In genomic region chr17:72258711-72259110, GRCh38 we compare ENCODE assay signal across 26 cellular contexts.
"Had no signal": no experiment of that assay in that cellular context is flagged by ENCODE, and none has a peak within 500 bp of the region (broad histone marks: within the 10 kb centered on the region; RNA-seq: fewer than 3 reads in every experiment).

No MANE protein-coding gene starts in this region.

- H3K27me3 ChIP-seq: colonic mucosa, esophagus muscularis mucosa, hepatocyte, sigmoid colon, stomach, suprapubic skin, tibial nerve, uterus had no signal

- H3K27ac ChIP-seq: colonic mucosa, dorsolateral prefrontal cortex, esophagus muscularis mucosa, hepatocyte, left ventricle myocardium inferior, sigmoid colon, stomach, suprapubic skin, tibial nerve, uterus had no signal

- ATAC-seq: effector memory CD8-positive, alpha-beta T cell; naive thymus-derived CD4-positive, alpha-beta T cell; stimulated activated memory B cell treated with anti-CD40 and anti-IgM and Interleukin-4, amounts not matched to agents 10 μg/mL and 1 μg/mL and 100 μg/mL, for 72 hours had no signal

- H3K9me3 ChIP-seq: colonic mucosa, sigmoid colon, suprapubic skin, uterus had no signal

- H3K4me1 Mint-ChIP-seq: activated naive CD8-positive, alpha-beta T cell treated with anti-CD3 and anti-CD28 coated beads for 36 hours; immature natural killer cell; naive thymus-derived CD4-positive, alpha-beta T cell; stimulated activated memory B cell treated with anti-CD40 and anti-IgM and Interleukin-4, amounts not matched to agents 10 μg/mL and 1 μg/mL and 100 μg/mL, for 72 hours had no signal

- H3K4me1 ChIP-seq: esophagus muscularis mucosa, left ventricle myocardium inferior, sigmoid colon, stomach, suprapubic skin, tibial nerve, uterus had no signal

- H3K4me3 ChIP-seq: colonic mucosa, dorsolateral prefrontal cortex, esophagus muscularis mucosa, hepatocyte, left ventricle myocardium inferior, sigmoid colon, smooth muscle cell, stomach, suprapubic skin, tibial nerve, uterus had no signal

- H3K27ac Mint-ChIP-seq: activated naive CD8-positive, alpha-beta T cell treated with anti-CD3 and anti-CD28 coated beads for 36 hours; effector memory CD8-positive, alpha-beta T cell; immature natural killer cell; naive thymus-derived CD4-positive, alpha-beta T cell; stimulated activated memory B cell treated with anti-CD40 and anti-IgM and Interleukin-4, amounts not matched to agents 10 μg/mL and 1 μg/mL and 100 μg/mL, for 72 hours had no signal

- H3K4me2 ChIP-seq: hepatocyte, smooth muscle cell had no signal

- H3K79me2 ChIP-seq: hepatocyte had no signal

- DNase-seq: activated CD4-positive, alpha-beta T cell treated with anti-CD3 and anti-CD28 coated beads for 4 hours; activated CD4-positive, alpha-beta T cell treated with anti-CD3 and anti-CD28 coated beads, Interleukin-2, amount 50 U/mL, for 48 hours; activated CD4-positive, CD25-positive, alpha-beta regulatory T cell; activated CD8-positive, alpha-beta memory T cell treated with anti-CD3 and anti-CD28 coated beads, Interleukin-2, amount 50 U/mL, for 48 hours; activated naive CD4-positive, alpha-beta T cell treated with Interleukin-2 at 50 U/mL for 16 hours; activated naive CD8-positive, alpha-beta T cell treated with anti-CD3 and anti-CD28 coated beads for 36 hours; activated T-cell treated with anti-CD3 and anti-CD28 coated beads, Interleukin-2, amount 50 U/mL, for 48 hours; central memory CD4-positive, alpha-beta T cell; colonic mucosa; effector memory CD8-positive, alpha-beta T cell; glutamatergic neuron; immature natural killer cell; left ventricle myocardium inferior; naive thymus-derived CD4-positive, alpha-beta T cell; sigmoid colon; stimulated activated CD4-positive, alpha-beta T cell treated with anti-CD3 and anti-CD28 coated beads, Interleukin-15, amount 100 ng/mL, for 24 hours; stomach; uterus had no signal

- H3K4me3 Mint-ChIP-seq: activated naive CD8-positive, alpha-beta T cell treated with anti-CD3 and anti-CD28 coated beads for 36 hours; effector memory CD8-positive, alpha-beta T cell; immature natural killer cell; naive thymus-derived CD4-positive, alpha-beta T cell; neural crest cell; stimulated activated memory B cell treated with anti-CD40 and anti-IgM and Interleukin-4, amounts not matched to agents 10 μg/mL and 1 μg/mL and 100 μg/mL, for 72 hours had no signal

- H2AFZ ChIP-seq: hepatocyte had no signal

- H3K36me3 ChIP-seq: colonic mucosa, esophagus muscularis mucosa, left ventricle myocardium inferior, sigmoid colon, stomach, suprapubic skin, tibial nerve, uterus had no signal

- H3K36me3 Mint-ChIP-seq: activated naive CD8-positive, alpha-beta T cell treated with anti-CD3 and anti-CD28 coated beads for 36 hours; naive thymus-derived CD4-positive, alpha-beta T cell; stimulated activated memory B cell treated with anti-CD40 and anti-IgM and Interleukin-4, amounts not matched to agents 10 μg/mL and 1 μg/mL and 100 μg/mL, for 72 hours had no signal

- H3K27me3 Mint-ChIP-seq: activated naive CD8-positive, alpha-beta T cell treated with anti-CD3 and anti-CD28 coated beads for 36 hours; effector memory CD8-positive, alpha-beta T cell; stimulated activated memory B cell treated with anti-CD40 and anti-IgM and Interleukin-4, amounts not matched to agents 10 μg/mL and 1 μg/mL and 100 μg/mL, for 72 hours had no signal
